Comparison of ENCODE assay signal across 9 cellular contexts in the genomic region with DNA sequence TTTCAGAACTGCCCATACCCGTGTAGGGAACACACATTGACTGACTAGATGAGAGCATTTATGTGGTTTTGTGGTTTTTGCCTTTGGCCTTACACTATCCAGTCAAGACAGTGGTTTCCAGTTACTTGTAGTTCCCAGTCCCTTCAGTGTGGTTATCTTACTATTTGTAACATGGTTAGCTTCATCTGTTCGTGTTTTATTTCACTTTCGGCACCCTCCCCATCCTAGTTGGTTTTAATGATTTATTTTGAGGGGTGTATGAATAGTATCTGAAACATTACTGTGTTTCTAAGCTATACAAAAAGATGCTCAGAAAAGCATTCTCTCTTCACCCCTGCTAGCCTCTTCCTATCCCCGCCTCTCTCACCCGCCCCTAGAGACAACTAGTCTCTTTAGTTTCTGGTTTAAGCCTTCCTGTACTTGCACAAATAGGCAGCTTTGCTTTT. TPM values are rescaled to one million over a fixed set of nuclear protein-coding genes. Genes with fewer than 3 reads are reported as not detected.
A peak's percentile ranks its signal among the peaks of the same experiment; 100 is the strongest.
DNase-seq lines count a peak whose midpoint lies in the region; ATAC-seq, FAIRE-seq and TF ChIP-seq lines count a peak whose summit lies in the region.
"Had no signal": no experiment of that assay in that cellular context is flagged by ENCODE, and none has a peak within 500 bp of the region (broad histone marks: within the 10 kb centered on the region; RNA-seq: fewer than 3 reads in every experiment).

No MANE protein-coding gene starts in this region.

- H3K9ac ChIP-seq in K562 (ENCODE audit: insufficient read depth in 1 of 2, low read depth in 2 of 2, low read length in 2 of 2), result no peak overlapping the region

- TF ChIP-seq RAD21 in K562 (CRISPR knock-in tag; conservative IDR thresholded peaks at IDR 0.05 in 1 of 2, IDR thresholded peaks at IDR 0.05 in 1 of 2), result no peak

- TF ChIP-seq POLR2A in K562 (conservative IDR thresholded peaks at IDR 0.05), result no peak
- no peak for TF ChIP-seq POLR2A in esophagus squamous epithelium (IDR thresholded peaks at IDR 0.05)

- POLR2A ChIA-PET in K562 (lab: Yijun Ruan, JAX), result interaction anchor here (0.8 kb wide), 1 partner anchor 11 kb away, joined by 3 read pairs; no protein-coding TSS in a partner anchor

- no peak for TF ChIP-seq CTCF in K562 (IDR thresholded peaks at IDR 0.05 in 2 of 3, conservative IDR thresholded peaks at IDR 0.05 in 1 of 3; ENCODE audit: insufficient read depth in 2 of 3, low read depth in 1 of 3, low read length in 3 of 3)
- TF ChIP-seq CTCF in esophagus squamous epithelium (IDR thresholded peaks at IDR 0.05), result no peak

- H3K36me3 ChIP-seq in K562 (ENCODE audit: control insufficient read depth, insufficient read depth, low read length) (no peaks in the 10 kb centered on the region), esophagus squamous epithelium (peaks cover 0 to 31% (median 0%) of the 10 kb centered on the region in 3 donors)

- DNase-seq in GDM1 (lab: John Stamatoyannopoulos, UW) (peak; percentile 15), K562 (ENCODE audit: extremely low read depth in 1 of 4, low spot score in 3 of 4) (no peak), left lobe of liver (ENCODE audit: low spot score) (no peak), esophagus squamous epithelium (lab: John Stamatoyannopoulos, UW) (no peak), DMS 273 treated with DMSO at 0.1 percent for 48 hours (lab: John Stamatoyannopoulos, UW) (no peak), cerebellar nuclear complex (lab: John Stamatoyannopoulos, UW) (no peak)
- DNase-seq: activated T-cell treated with anti-CD3 and anti-CD28 coated beads, Interleukin-2, amount 50 U/mL, for 4 hours had no signal

- H3K4me3 ChIP-seq in K562 (no peak overlapping the region), esophagus squamous epithelium (no peak overlapping the region)

- H3K27me3 ChIP-seq in K562 (ENCODE audit: control insufficient read depth in 2 of 2, insufficient read depth in 2 of 2, low read length in 2 of 2), result peaks cover 0 to 17% of the 10 kb centered on the region in 2 experiments
- no peaks in the 10 kb centered on the region for H3K27me3 ChIP-seq in esophagus squamous epithelium

- H3K4me2 ChIP-seq in K562 (ENCODE audit: insufficient read depth, low read length), result no peak overlapping the region

- H3K79me2 ChIP-seq in K562 (ENCODE audit: control insufficient read depth, insufficient read depth, low read length), result no peaks in the 10 kb centered on the region

- no TSS peak for BruUV-seq in K562 (replicated peaks; lab: Mats Ljungman, UMichigan)

- H3K9me1 ChIP-seq in K562 (ENCODE audit: control insufficient read depth, insufficient read depth, low read length), result no peaks in the 10 kb centered on the region

- CTCF ChIA-PET in K562 (lab: Yijun Ruan, JAX; ENCODE audit: low intra/inter-chr PET ratio), result no interaction called here

- intact Hi-C loops in K562 (cut with micrococcal nuclease) (no loop called here), esophagus squamous epithelium (cut with DNase I) (no loop called here)

- in situ Hi-C loops in K562 (cut with MboI), result no loop called here

- ATAC-seq in GM21367 (IDR thresholded peaks at IDR 0.05; ENCODE audit: unreplicated experiment) (peak; percentile 79), HG03460 (IDR thresholded peaks at IDR 0.05; ENCODE audit: unreplicated experiment) (peak; percentile 69), K562 (no peak), left lobe of liver (no peak)

- H2AFZ ChIP-seq in K562 (ENCODE audit: low read depth, low read length), result no peak overlapping the region

- H3K4me1 ChIP-seq in K562 (replicated peaks in 1 of 2; ENCODE audit: control insufficient read depth in 2 of 2, insufficient read depth in 2 of 2, low read length in 2 of 2), result no peaks in the 10 kb centered on the region
- peaks cover 6 to 48% (median 24%) of the 10 kb centered on the region in 3 donors for H3K4me1 ChIP-seq in esophagus squamous epithelium

- 16% methylated on average over 5 of the region's 5 CpGs for WGBS in K562 (ENCODE audit: insufficient coverage, low coverage, missing lambda C conversion rate)
- 81 to 85% methylated on average over 5 of the region's 5 CpGs for WGBS in esophagus squamous epithelium, 2 donors

- no peaks in the 10 kb centered on the region; the same call in 1 of the 2 replicates for H4K20me1 ChIP-seq in K562 (replicated peaks; ENCODE audit: control insufficient read depth, insufficient read depth, low read length)

- H3K9me3 ChIP-seq in K562 (replicated peaks; ENCODE audit: control insufficient read depth, insufficient read depth, low read depth, low read length) (no peaks in the 10 kb centered on the region), esophagus squamous epithelium (no peaks in the 10 kb centered on the region)

- H3K27ac ChIP-seq in K562 (ENCODE audit: extremely low read depth, low read depth, low read length) (no peak overlapping the region), esophagus squamous epithelium (no peak overlapping the region)

- FAIRE-seq in K562 (lab: Jason Lieb, UNC), result no peak

- no peak for TF ChIP-seq EP300 in K562 (IDR thresholded peaks at IDR 0.05; ENCODE audit: low read length)

TF ChIP-seq in K562, 482 proteins besides CTCF, POLR2A, EP300 and RAD21:
- TF ChIP-seq ESRRA (IDR thresholded peaks at IDR 0.05; ENCODE audit: borderline replicate concordance, low read depth), result peak; percentile 19; the same call in 1 of the 2 replicates
- no peak for TF ChIP-seq CHD1 (IDR thresholded peaks at IDR 0.05; ENCODE audit: low read length)
- no peak for TF ChIP-seq NFE2L1 (tag; IDR thresholded peaks at IDR 0.05; ENCODE audit: borderline replicate concordance, low read depth)
- no peak for TF ChIP-seq ELF4 (CRISPR knock-in tag; IDR thresholded peaks at IDR 0.05)
- no peak for TF ChIP-seq OTX1 (CRISPR knock-in tag; IDR thresholded peaks at IDR 0.05)
- no peak for TF ChIP-seq KLF6 (CRISPR knock-in tag; IDR thresholded peaks at IDR 0.05; ENCODE audit: borderline replicate concordance)
- TF ChIP-seq, protein P1, sequence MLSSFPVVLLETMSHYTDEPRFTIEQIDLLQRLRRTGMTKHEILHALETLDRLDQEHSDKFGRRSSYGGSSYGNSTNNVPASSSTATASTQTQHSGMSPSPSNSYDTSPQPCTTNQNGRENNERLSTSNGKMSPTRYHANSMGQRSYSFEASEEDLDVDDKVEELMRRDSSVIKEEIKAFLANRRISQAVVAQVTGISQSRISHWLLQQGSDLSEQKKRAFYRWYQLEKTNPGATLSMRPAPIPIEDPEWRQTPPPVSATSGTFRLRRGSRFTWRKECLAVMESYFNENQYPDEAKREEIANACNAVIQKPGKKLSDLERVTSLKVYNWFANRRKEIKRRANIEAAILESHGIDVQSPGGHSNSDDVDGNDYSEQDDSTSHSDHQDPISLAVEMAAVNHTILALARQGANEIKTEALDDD (IDR thresholded peaks at IDR 0.05), result peak; percentile 90

RNA-seq across cellular contexts. Expression of a gene that starts 14.1 kb away (rescaled TPM):
- total RNA-seq in K562 (2011; cell fraction: chromatin; rRNA removed; ENCODE audit: low replicate concordance), result 5.3 and 7.1 TPM in 2 replicates
- total RNA-seq in K562 (2011; cell fraction: nucleolus; rRNA removed), result 4.5 and 6.3 TPM in 2 replicates
- total RNA-seq in K562 (2011; cell fraction: nucleoplasm; rRNA removed), result 5.5 and 6.3 TPM in 2 replicates
- total RNA-seq in K562 (2014; rRNA removed) (2.2 and 3.2 TPM in 2 replicates), K562 (2014; rRNA removed; fragmentation: Illumina TruSeq; extraction: Trizol) (1.6 and 2.0 TPM in 2 replicates), K562 (2015; rRNA removed; fragmentation: Illumina TruSeq; extraction: Trizol) (1.6 and 1.7 TPM in 2 replicates), K562 (2021) (2.1 and 2.3 TPM in 2 replicates), left lobe of liver (3.3 TPM), esophagus squamous epithelium (10 to 100 TPM in 3 of 4 donors, 1 to 10 TPM in 1; 9.3 to 18.1 (median 14.1) TPM)
- polyA plus RNA-seq in K562 (2011; rRNA removed) (2.2 and 2.3 TPM in 2 replicates), K562 (2014; fragmentation: Illumina TruSeq; extraction: Trizol) (2.0 and 2.3 TPM in 2 replicates), K562 (2014; fragmentation: Nextera tagmentation; extraction: Ambion mirVana) (under 1 TPM; 0.46 to 0.70 TPM), K562 (2014; rRNA removed) (3.1 and 4.2 TPM in 2 replicates)
- polyA plus RNA-seq in K562 (2011; cell fraction: cytosol; rRNA removed), result 2.3 and 2.5 TPM in 2 replicates
- polyA plus RNA-seq in K562 (2011; cell fraction: nucleus; rRNA removed), result 7.7 and 9.7 TPM in 2 replicates
- 2.5 and 3.7 TPM in 2 replicates for polyA plus RNA-seq in K562 (2012)
- 1.2 and 1.8 TPM in 2 replicates for polyA minus RNA-seq in K562 (2011; rRNA and poly(A)+ RNA removed)
- polyA minus RNA-seq in K562 (2011; cell fraction: cytosol; rRNA and poly(A)+ RNA removed), result 0.64 and 1.9 TPM in 2 replicates
- polyA minus RNA-seq in K562 (2011; cell fraction: nucleus; rRNA and poly(A)+ RNA removed), result 3.1 and 4.2 TPM in 2 replicates

Comparison
In these comparisons a context has a peak if more than half of its experiments do, and no peak if none do; other contexts are left out.
1. ATAC-seq: peak in GM21367 (single experiment) and HG03460 (single experiment); none in K562 (single experiment) and left lobe of liver (single experiment).